In the genomic region with DNA sequence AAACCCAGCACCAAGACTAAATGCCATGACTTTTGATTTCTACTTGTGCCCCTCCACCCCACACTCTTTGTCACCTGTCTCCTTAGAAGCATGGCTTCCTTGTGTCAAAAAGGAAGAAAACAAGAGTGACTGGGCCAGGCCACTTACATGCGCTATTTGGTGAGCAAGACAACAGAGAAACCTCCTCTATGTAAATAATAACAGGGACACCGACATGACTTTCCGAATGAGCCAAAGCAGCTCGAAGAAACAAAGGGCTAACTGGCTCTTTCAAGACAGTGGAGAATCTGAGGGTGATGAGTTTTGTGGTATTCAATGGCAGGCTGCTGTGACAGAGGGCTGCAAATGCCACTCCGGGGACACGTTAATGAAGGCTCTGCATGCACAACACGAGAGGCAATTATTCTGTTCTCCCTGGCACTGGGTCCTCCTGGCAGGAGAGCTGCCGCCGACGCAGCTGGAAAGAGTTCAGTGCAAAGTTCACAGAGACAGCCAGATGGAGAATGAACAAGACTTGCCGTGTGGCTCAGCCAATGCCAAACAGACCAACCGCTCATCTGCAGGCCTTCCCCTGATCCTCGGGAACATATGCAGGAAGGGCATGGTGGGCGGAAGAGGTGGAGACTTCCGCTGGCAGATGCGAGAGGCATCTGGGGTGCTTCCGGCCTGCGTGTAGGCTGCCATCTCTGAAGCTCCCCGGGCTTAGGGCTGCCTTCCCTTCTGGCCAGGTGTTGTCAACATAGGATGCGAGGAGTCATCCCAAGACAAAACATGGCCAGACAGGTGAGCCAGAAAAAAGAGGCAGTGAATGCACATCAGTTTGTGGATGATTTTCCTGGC, we compare ENCODE assay signal across 11 cellular contexts.
DNase-seq lines count a peak whose midpoint lies in the region; FAIRE-seq lines count a peak whose summit lies in the region.
"Had no signal": no experiment of that assay in that cellular context is flagged by ENCODE, and none has a peak within 500 bp of the region (broad histone marks: within the 10 kb centered on the region; RNA-seq: fewer than 3 reads in every experiment).

No MANE protein-coding gene starts in this region.

- peaks cover 64% of the 10 kb centered on the region for H3K4me1 Mint-ChIP-seq in T-helper 1 cell treated with Interleukin-12 subunit alpha and Interleukin-12 subunit beta and Interleukin-4 antibody, amounts not matched to agents 30 μg/mL and 1 μg/mL, for 36 hours (ENCODE audit: low read depth)

- H3K9me3 Mint-ChIP-seq in T-helper 1 cell treated with Interleukin-12 subunit alpha and Interleukin-12 subunit beta and Interleukin-4 antibody, amounts not matched to agents 30 μg/mL and 1 μg/mL, for 36 hours: no peaks in the 10 kb centered on the region

- no peak overlapping the region for H3K27ac ChIP-seq in effector memory CD4-positive, alpha-beta T cell (ENCODE audit: insufficient read depth, low read length, poor library complexity, severe bottlenecking)

- peak overlapping the region; percentile 42 for H3K27ac Mint-ChIP-seq in T-helper 1 cell treated with Interleukin-12 subunit alpha and Interleukin-12 subunit beta and Interleukin-4 antibody, amounts not matched to agents 30 μg/mL and 1 μg/mL, for 36 hours

- H3K4me1 ChIP-seq in effector memory CD4-positive, alpha-beta T cell (ENCODE audit: control insufficient read depth, insufficient read depth, low read length, poor library complexity, severe bottlenecking): peaks cover 9% of the 10 kb centered on the region

- H3K27me3 ChIP-seq in effector memory CD4-positive, alpha-beta T cell (replicated peaks; ENCODE audit: control insufficient read depth, insufficient read depth, low read length, poor library complexity, severe bottlenecking): no peaks in the 10 kb centered on the region

- no peaks in the 10 kb centered on the region for H3K9me3 ChIP-seq in effector memory CD4-positive, alpha-beta T cell (ENCODE audit: control insufficient read depth, low read length)

- no peaks in the 10 kb centered on the region for H3K27me3 Mint-ChIP-seq in T-helper 1 cell treated with Interleukin-12 subunit alpha and Interleukin-12 subunit beta and Interleukin-4 antibody, amounts not matched to agents 30 μg/mL and 1 μg/mL, for 36 hours (ENCODE audit: low read depth)

- peak; percentile 8 for DNase-seq in NCI-H1436 (lab: John Stamatoyannopoulos, UW)
- no peak for DNase-seq in NCI-H1436 treated with DMSO at 0.1 percent for 48 hours (lab: John Stamatoyannopoulos, UW)
- DNase-seq in effector memory CD4-positive, alpha-beta T cell: peak in 2 of 3 donors; percentile 11 to 18
- DNase-seq in posterior cingulate gyrus: peak; percentile 19 to 93 (median 54)
- no peak for DNase-seq in NCI-H345 treated with DMSO at 0.1 percent for 48 hours (lab: John Stamatoyannopoulos, UW; ENCODE audit: unreplicated experiment)
- DNase-seq in glomerular visceral epithelial cell (ENCODE audit: extremely low spot score): no peak
- no peak for DNase-seq in HTR-8/SVneo (ENCODE audit: insufficient read length, low spot score)
- DNase-seq: 8988T, activated gamma-delta T cell treated with Interleukin-2 at 50 U/mL for 16 hours, GF-D8 had no signal

- no peak for FAIRE-seq in HTR-8/SVneo (lab: Jason Lieb, UNC)

- intact Hi-C loops in posterior cingulate gyrus (cut with DNase I): no loop called here

- H3K36me3 Mint-ChIP-seq in T-helper 1 cell treated with Interleukin-12 subunit alpha and Interleukin-12 subunit beta and Interleukin-4 antibody, amounts not matched to agents 30 μg/mL and 1 μg/mL, for 36 hours (ENCODE audit: low read depth): peaks cover 4% of the 10 kb centered on the region

- no peaks in the 10 kb centered on the region for H3K36me3 ChIP-seq in effector memory CD4-positive, alpha-beta T cell (ENCODE audit: control insufficient read depth, insufficient read depth, low read length)

- peak overlapping the region; percentile 20 for H3K4me3 ChIP-seq in effector memory CD4-positive, alpha-beta T cell (ENCODE audit: insufficient read depth, low read depth, low read length, poor library complexity, severe bottlenecking)

- no peak overlapping the region for H3K4me3 Mint-ChIP-seq in T-helper 1 cell treated with Interleukin-12 subunit alpha and Interleukin-12 subunit beta and Interleukin-4 antibody, amounts not matched to agents 30 μg/mL and 1 μg/mL, for 36 hours

Comparison
In these comparisons a context has a peak if more than half of its experiments do, and no peak if none do; other contexts are left out.
1. DNase-seq: peak in NCI-H1436 (single experiment), effector memory CD4-positive, alpha-beta T cell (2 of 3) and posterior cingulate gyrus (10 of 10); none in NCI-H1436 treated with DMSO at 0.1 percent for 48 hours (single experiment), NCI-H345 treated with DMSO at 0.1 percent for 48 hours (single experiment), glomerular visceral epithelial cell (single experiment) and HTR-8/SVneo (single experiment).